ENCODE assay signal across 26 cellular contexts in the genomic region with DNA sequence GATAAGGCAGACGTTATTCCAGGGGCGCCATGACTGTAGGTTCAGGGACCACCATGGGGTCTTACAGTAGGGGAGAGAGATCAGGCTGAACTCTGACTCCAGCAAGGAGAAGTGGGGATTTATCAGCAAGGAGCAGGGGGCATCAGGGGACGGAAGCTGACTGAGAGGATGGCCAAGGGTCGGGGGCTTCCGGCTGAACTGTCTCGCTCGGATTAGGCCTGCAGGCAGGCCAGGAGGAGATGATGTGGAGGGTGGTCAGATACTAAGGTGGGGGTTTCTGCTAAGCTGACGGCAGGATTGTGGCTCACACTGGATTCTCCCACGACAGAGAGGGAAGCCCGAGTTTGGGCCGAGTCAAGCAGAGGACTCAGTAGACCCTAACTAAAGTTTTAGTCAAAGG.
DNase-seq lines count a peak whose midpoint lies in the region; ATAC-seq and TF ChIP-seq lines count a peak whose summit lies in the region.
"Had no signal": no experiment of that assay in that cellular context is flagged by ENCODE, and none has a peak within 500 bp of the region (broad histone marks: within the 10 kb centered on the region; RNA-seq: fewer than 3 reads in every experiment).

No MANE protein-coding gene starts in this region.

- peak; percentile 44 for DNase-seq in activated effector memory CD4-positive, alpha-beta T cell treated with anti-CD3 and anti-CD28 coated beads, Interleukin-2, amount 50 U/mL, for 16 hours
- DNase-seq in activated effector memory CD4-positive, alpha-beta T cell treated with Interleukin-2 at 50 U/mL for 16 hours: no peak
- DNase-seq in RWPE2 (ENCODE audit: low spot score) (peak; percentile 28), lower lobe of right lung (peak; percentile 18), suprapubic skin (ENCODE audit: low spot score in 2 of 2) (peak; percentile 38 to 54), NCI-H524 (lab: John Stamatoyannopoulos, UW) (no peak)
- no peak for DNase-seq in CD4-positive, alpha-beta T cell
- DNase-seq: AML-193; C1 segment of cervical spinal cord; Calu3; DMS153; GM23248; H9; HFFc6; Kasumi-1; NCI-H1436; NCI-H1930; NCI-H2227 treated with DMSO at 0.1 percent for 48 hours; NCI-H510A treated with DMSO at 0.1 percent for 48 hours; NCI-H774; NK-92 treated with Interleukin-12 subunit alpha and Interleukin-12 subunit beta, amount 100 ng/mL, for 24 hours; SHP77 treated with DMSO at 0.1 percent for 48 hours had no signal

- no peaks in the 10 kb centered on the region for H3K4me1 Mint-ChIP-seq in CD4-positive, alpha-beta T cell (ENCODE audit: low read depth)
- H3K4me1 Mint-ChIP-seq: CD8-positive, alpha-beta memory T cell had no signal

- no peak overlapping the region for H3K4me3 Mint-ChIP-seq in CD4-positive, alpha-beta T cell
- H3K4me3 Mint-ChIP-seq: CD8-positive, alpha-beta memory T cell; H9; HFFc6 had no signal

- POLR2A ChIA-PET in CD4-positive, alpha-beta T cell (lab: Charles Lee): no interaction called here

- intact Hi-C loops in lower lobe of right lung (cut with DNase I): no loop called here
- intact Hi-C loops in CD4-positive, alpha-beta T cell (cut with DNase I, micrococcal nuclease): no loop called here

- 94% methylated on average over 11 of the region's 11 CpGs for WGBS in suprapubic skin

- TF ChIP-seq POLR2A in suprapubic skin (IDR thresholded peaks at IDR 0.05): no peak

- CTCF ChIA-PET in CD4-positive, alpha-beta T cell (lab: Charles Lee): no interaction called here

- no peaks in the 10 kb centered on the region for H3K4me1 ChIP-seq in RWPE2 (ENCODE audit: insufficient read depth, poor library complexity, severe bottlenecking)
- no peaks in the 10 kb centered on the region for H3K4me1 ChIP-seq in lower lobe of right lung
- peaks cover 4% of the 10 kb centered on the region for H3K4me1 ChIP-seq in suprapubic skin

- no peaks in the 10 kb centered on the region for H3K27me3 ChIP-seq in RWPE2 (ENCODE audit: insufficient read depth, poor library complexity, severe bottlenecking)
- H3K27me3 ChIP-seq in lower lobe of right lung (ENCODE audit: low read depth): no peaks in the 10 kb centered on the region
- no peaks in the 10 kb centered on the region for H3K27me3 ChIP-seq in suprapubic skin
- no peaks in the 10 kb centered on the region for H3K27me3 ChIP-seq in CD4-positive, alpha-beta T cell (ENCODE audit: control insufficient read depth, insufficient read depth, low read length)

- H3K36me3 Mint-ChIP-seq in CD4-positive, alpha-beta T cell (ENCODE audit: low read depth): no peaks in the 10 kb centered on the region
- H3K36me3 Mint-ChIP-seq: CD8-positive, alpha-beta memory T cell had no signal

- no peaks in the 10 kb centered on the region for H3K9me3 Mint-ChIP-seq in CD4-positive, alpha-beta T cell
- H3K9me3 Mint-ChIP-seq: CD8-positive, alpha-beta memory T cell; H9; HFFc6 had no signal

- no peak overlapping the region for H3K4me3 ChIP-seq in RWPE2 (ENCODE audit: severe bottlenecking)
- no peak overlapping the region for H3K4me3 ChIP-seq in lower lobe of right lung
- H3K4me3 ChIP-seq in suprapubic skin: no peak overlapping the region
- H3K4me3 ChIP-seq: GM23248, SK-N-MC had no signal

- ATAC-seq in RWPE2 (ENCODE audit: low read depth): no peak
- ATAC-seq in lower lobe of right lung: no peak
- ATAC-seq in CD4-positive, alpha-beta T cell (ENCODE audit: poor library complexity): no peak
- ATAC-seq in HG03139 (IDR thresholded peaks at IDR 0.05; ENCODE audit: unreplicated experiment): no peak
- ATAC-seq: Panc1 had no signal

- H3K9me3 ChIP-seq in RWPE2 (ENCODE audit: severe bottlenecking) (no peaks in the 10 kb centered on the region), lower lobe of right lung (no peaks in the 10 kb centered on the region), suprapubic skin (no peaks in the 10 kb centered on the region)
- no peaks in the 10 kb centered on the region for H3K9me3 ChIP-seq in CD4-positive, alpha-beta T cell (ENCODE audit: control insufficient read depth, low read length)

- H3K27ac ChIP-seq in RWPE2 (ENCODE audit: poor library complexity, severe bottlenecking) (no peak overlapping the region), lower lobe of right lung (no peak overlapping the region), suprapubic skin (no peak overlapping the region)
- no peak overlapping the region for H3K27ac ChIP-seq in CD4-positive, alpha-beta T cell (ENCODE audit: low read depth, low read length)
- H3K27ac ChIP-seq: GM23248, SK-N-MC had no signal

- TF ChIP-seq EP300 in suprapubic skin (IDR thresholded peaks at IDR 0.05): no peak

- TF ChIP-seq CTCF in RWPE2 (IDR thresholded peaks at IDR 0.05; ENCODE audit: poor library complexity, severe bottlenecking) (no peak), lower lobe of right lung (IDR thresholded peaks at IDR 0.05) (no peak), suprapubic skin (IDR thresholded peaks at IDR 0.05) (no peak)
- no peak for TF ChIP-seq CTCF in CD4-positive, alpha-beta T cell (IDR thresholded peaks at IDR 0.05)

- no peaks in the 10 kb centered on the region for H3K27me3 Mint-ChIP-seq in CD4-positive, alpha-beta T cell

- H3K27ac Mint-ChIP-seq in CD4-positive, alpha-beta T cell: no peak overlapping the region
- H3K27ac Mint-ChIP-seq: CD8-positive, alpha-beta memory T cell; HFFc6 had no signal

- H3K36me3 ChIP-seq in RWPE2 (ENCODE audit: low read depth) (no peaks in the 10 kb centered on the region), lower lobe of right lung (no peaks in the 10 kb centered on the region), suprapubic skin (no peaks in the 10 kb centered on the region)

Comparison
In these comparisons a context has a peak if more than half of its experiments do, and no peak if none do; other contexts are left out.
1. DNase-seq: peak in activated effector memory CD4-positive, alpha-beta T cell treated with anti-CD3 and anti-CD28 coated beads, Interleukin-2, amount 50 U/mL, for 16 hours (single experiment), RWPE2 (single experiment), lower lobe of right lung (single experiment) and suprapubic skin (2 of 2); none in activated effector memory CD4-positive, alpha-beta T cell treated with Interleukin-2 at 50 U/mL for 16 hours (single experiment), NCI-H524 (0 of 2) and CD4-positive, alpha-beta T cell (0 of 10).